ENCODE assay signal across 8 cellular contexts in genomic region chr3:52291508-52292181, GRCh38. TPM values are rescaled to one million over a fixed set of nuclear protein-coding genes. Genes with fewer than 3 reads are reported as not detected.
DNase-seq lines count a peak whose midpoint lies in the region; ATAC-seq and TF ChIP-seq lines count a peak whose summit lies in the region.

No MANE protein-coding gene starts in this region.

- H3K9me2 ChIP-seq in HCT116 (ENCODE audit: insufficient read depth) = no peaks in the 10 kb centered on the region

- peaks cover 13% of the 10 kb centered on the region for H3K36me3 Mint-ChIP-seq in activated CD8-positive, alpha-beta T cell treated with anti-CD3 and anti-CD28 coated beads for 36 hours (ENCODE audit: low read depth)

- H3K27me3 Mint-ChIP-seq in activated CD8-positive, alpha-beta T cell treated with anti-CD3 and anti-CD28 coated beads for 36 hours = no peaks in the 10 kb centered on the region

- TF ChIP-seq RAD21 in HCT116 (IDR thresholded peaks at IDR 0.05; ENCODE audit: low read depth) = peak; percentile 87

- DNase-seq in BJ (ENCODE audit: low read depth) = no peak
- no peak for DNase-seq in HCT116 (ENCODE audit: low read depth, low spot score)
- DNase-seq in activated CD8-positive, alpha-beta T cell treated with anti-CD3 and anti-CD28 coated beads for 36 hours = peak; percentile 63
- no peak for DNase-seq in foreskin keratinocyte
- DNase-seq in thoracic aorta (ENCODE audit: low spot score) = no peak
- DNase-seq in coronary artery (ENCODE audit: low spot score) = no peak
- no peak for DNase-seq in NCI-H510A treated with DMSO at 0.1 percent for 48 hours (lab: John Stamatoyannopoulos, UW)

- H3K4me2 ChIP-seq in HCT116 (ENCODE audit: low read length) = no peak overlapping the region

- H3K27ac ChIP-seq in HCT116 (ENCODE audit: low read depth, low read length) (no peak overlapping the region), foreskin keratinocyte (no peak overlapping the region), thoracic aorta (no peak overlapping the region), coronary artery (no peak overlapping the region)

- CTCF ChIA-PET in BJ (lab: Yijun Ruan, JAX) = interaction anchor here (0.8 to 7.3 kb wide), 11 partner anchors 36 to 155 kb away, joined by 3 to 65 read pairs (median 4); partner anchors contain the start of gene TLR9
- CTCF ChIA-PET in HCT116 (lab: Charles Lee) = interaction anchor here (1.0 to 1.3 kb wide), 2 partner anchors 48 to 93 kb away, joined by 4 to 6 read pairs; no protein-coding TSS in a partner anchor
- CTCF ChIA-PET in activated CD8-positive, alpha-beta T cell treated with anti-CD3 and anti-CD28 coated beads for 36 hours (lab: Charles Lee) = interaction anchor here (0.6 to 18.7 kb wide), 12 partner anchors 9 to 154 kb away, joined by 3 to 264 read pairs (median 4); no protein-coding TSS in a partner anchor

- no peak overlapping the region for H3K27ac Mint-ChIP-seq in activated CD8-positive, alpha-beta T cell treated with anti-CD3 and anti-CD28 coated beads for 36 hours

- no peaks in the 10 kb centered on the region for H3K9me3 ChIP-seq in HCT116 (ENCODE audit: control insufficient read depth in 1 of 2, insufficient read depth in 1 of 2, low read depth in 1 of 2, low read length in 2 of 2)
- H3K9me3 ChIP-seq in thoracic aorta = no peaks in the 10 kb centered on the region

- H3K9ac ChIP-seq in HCT116 (ENCODE audit: low read length) = no peak overlapping the region

- H3K4me1 Mint-ChIP-seq in activated CD8-positive, alpha-beta T cell treated with anti-CD3 and anti-CD28 coated beads for 36 hours (ENCODE audit: low read depth) = peaks cover 22% of the 10 kb centered on the region

- H3K36me3 ChIP-seq in BJ (ENCODE audit: control insufficient read depth, insufficient read depth, low read length) (peaks cover 18% of the 10 kb centered on the region), HCT116 (ENCODE audit: control insufficient read depth in 1 of 2, insufficient read depth in 2 of 2, low read length in 2 of 2) (0 out of 4 replicates have a peak, but pooled peaks cover 0 to 8% of the 10 kb centered on the region in 2 experiments), thoracic aorta (peaks cover 11% of the 10 kb centered on the region)

- RAD21 ChIA-PET in HCT116 (lab: Charles Lee; ENCODE audit: low non-redundant PET in 1 of 2, low total read pairs in 2 of 2, uncharacterized antibody in 2 of 2, unreplicated experiment in 2 of 2) = no interaction called here

- no peak overlapping the region for H2AFZ ChIP-seq in HCT116 (ENCODE audit: low read depth, low read length, poor library complexity, severe bottlenecking)

- BruUV-seq in HCT116 (replicated peaks; lab: Mats Ljungman, UMichigan) = no TSS peak

- H4K20me1 ChIP-seq in HCT116 (ENCODE audit: insufficient read depth) = no peaks in the 10 kb centered on the region

- H3K4me3 Mint-ChIP-seq in activated CD8-positive, alpha-beta T cell treated with anti-CD3 and anti-CD28 coated beads for 36 hours = no peak overlapping the region

- TF ChIP-seq CTCF in BJ (IDR thresholded peaks at IDR 0.05; ENCODE audit: insufficient read depth, low read depth, low read length) (peak; percentile 57), HCT116 (IDR thresholded peaks at IDR 0.05 in 2 of 3, conservative IDR thresholded peaks at IDR 0.05 in 1 of 3; ENCODE audit: borderline replicate concordance in 1 of 3, insufficient read depth in 1 of 3, low read depth in 2 of 3, low read length in 2 of 3) (peak; percentile 44 to 81 (median 69)), foreskin keratinocyte (conservative IDR thresholded peaks at IDR 0.05) (peak; percentile 67), thoracic aorta (IDR thresholded peaks at IDR 0.05) (peak; percentile 18), coronary artery (IDR thresholded peaks at IDR 0.05) (no peak)
- peak; percentile 78 for TF ChIP-seq CTCF in activated CD8-positive, alpha-beta T cell treated with anti-CD3 and anti-CD28 coated beads for 36 hours (IDR thresholded peaks at IDR 0.05)

- H3K4me3 ChIP-seq in BJ (ENCODE audit: low read depth, low read length) (no peak overlapping the region), HCT116 (replicated peaks in 1 of 2; ENCODE audit: low read depth in 1 of 2, low read length in 2 of 2) (no peak overlapping the region), thoracic aorta (no peak overlapping the region), coronary artery (no peak overlapping the region)

- H3K4me1 ChIP-seq in HCT116 (ENCODE audit: control insufficient read depth in 1 of 2, insufficient read depth in 2 of 2, low read length in 2 of 2) = peaks cover 5 to 11% of the 10 kb centered on the region in 2 experiments
- H3K4me1 ChIP-seq in foreskin keratinocyte = peaks cover 3% of the 10 kb centered on the region
- H3K4me1 ChIP-seq in thoracic aorta (ENCODE audit: control insufficient read depth in 1 of 2, low read depth in 2 of 2) = peaks cover 7 to 19% of the 10 kb centered on the region in 2 donors

- no peaks in the 10 kb centered on the region for H3K9me3 Mint-ChIP-seq in activated CD8-positive, alpha-beta T cell treated with anti-CD3 and anti-CD28 coated beads for 36 hours

- H3K79me2 ChIP-seq in HCT116 (ENCODE audit: insufficient read depth, low read length) = peaks cover 10% of the 10 kb centered on the region

- ATAC-seq in HCT116 (peak; percentile 32; the same call in 1 of the 2 replicates), foreskin keratinocyte (no peak), thoracic aorta (ENCODE audit: insufficient number of reproducible peaks, low FRiP score, low read depth) (no peak), HG03469 (IDR thresholded peaks at IDR 0.05; ENCODE audit: unreplicated experiment) (no peak)
- peak; percentile 28 for ATAC-seq in activated CD8-positive, alpha-beta T cell treated with anti-CD3 and anti-CD28 coated beads for 36 hours

- no peaks in the 10 kb centered on the region for H3K27me3 ChIP-seq in BJ (ENCODE audit: control insufficient read depth, insufficient read depth, low read length)
- no peaks in the 10 kb centered on the region for H3K27me3 ChIP-seq in HCT116 (ENCODE audit: insufficient read depth, low read length)
- H3K27me3 ChIP-seq in foreskin keratinocyte = no peaks in the 10 kb centered on the region
- H3K27me3 ChIP-seq in thoracic aorta (replicated peaks; ENCODE audit: insufficient read depth) = no peaks in the 10 kb centered on the region

- POLR2A ChIA-PET in BJ (lab: Charles Lee) = no interaction called here
- POLR2A ChIA-PET in HCT116 (lab: Charles Lee) = no interaction called here
- POLR2A ChIA-PET in activated CD8-positive, alpha-beta T cell treated with anti-CD3 and anti-CD28 coated beads for 36 hours (lab: Charles Lee) = interaction anchor here (0.8 to 31.0 kb wide), 3 partner anchors 9 to 57 kb away, joined by 3 to 949 read pairs (median 3); partner anchors contain the start of genes PPM1M, TLR9 and TWF2

- intact Hi-C loops in HCT116 (cut with micrococcal nuclease) = loop anchor here (1.0 to 5.0 kb wide), 2 partner anchors 48 to 156 kb away; partner anchors contain the start of gene SEMA3G
- intact Hi-C loops in activated CD8-positive, alpha-beta T cell treated with anti-CD3 and anti-CD28 coated beads for 36 hours (cut with micrococcal nuclease) = loop anchor here (5.0 kb wide), 1 partner anchor 156 kb away; the partner anchor contains the start of gene SEMA3G

- no peak for TF ChIP-seq POLR2A in HCT116 (IDR thresholded peaks at IDR 0.05; ENCODE audit: borderline replicate concordance, extremely low read depth, insufficient read depth, insufficient read length)

TF ChIP-seq in HCT116, 20 proteins besides CTCF, POLR2A, EP300 and RAD21 (continues in another document):
- TF ChIP-seq SIN3A (IDR thresholded peaks at IDR 0.05; ENCODE audit: low read depth) (no peak), MAX (IDR thresholded peaks at IDR 0.05) (no peak)

RNA-seq across cellular contexts. Expression of gene GLYCTK, which starts 4.0 kb away (rescaled TPM):
- polyA plus RNA-seq in BJ (2011; rRNA removed) = 4.6 and 7.8 TPM in 2 replicates
- 4.6 and 10.3 TPM in 2 replicates for polyA minus RNA-seq in BJ (2011; rRNA and poly(A)+ RNA removed)
- 9.1 TPM for total RNA-seq in HCT116 (2021; ENCODE audit: unreplicated experiment)
- 6.4 and 8.3 TPM in 2 replicates for polyA plus RNA-seq in HCT116 (2012)
- 10 to 100 TPM; 21.6 to 21.9 TPM for total RNA-seq in activated CD8-positive, alpha-beta T cell treated with anti-CD3 and anti-CD28 coated beads for 36 hours
- total RNA-seq in foreskin keratinocyte = 7.8 and 8.4 TPM in 2 replicates
- 9.1 and 9.7 TPM in 2 replicates for polyA plus RNA-seq in foreskin keratinocyte
- 10 to 100 TPM; 14.1 to 14.2 TPM for total RNA-seq in thoracic aorta

RNA-seq across cellular contexts. Expression of gene WDR82, which starts 13.2 kb away (rescaled TPM):
- polyA plus RNA-seq in BJ (2011; rRNA removed) (42.3 and 62.8 TPM in 2 replicates), foreskin keratinocyte (24.8 and 30.2 TPM in 2 replicates)
- 40.4 and 42.9 TPM in 2 replicates for polyA minus RNA-seq in BJ (2011; rRNA and poly(A)+ RNA removed)
- total RNA-seq in HCT116 (2021; ENCODE audit: unreplicated experiment) (89.7 TPM), foreskin keratinocyte (70.1 and 73.6 TPM in 2 replicates), thoracic aorta (10 to 100 TPM; 44.5 to 66.2 TPM)
- polyA plus RNA-seq in HCT116 (2012) = 50.1 and 56.1 TPM in 2 replicates
- total RNA-seq in activated CD8-positive, alpha-beta T cell treated with anti-CD3 and anti-CD28 coated beads for 36 hours = 100 to 1,000 TPM; 103 to 105 TPM

RNA-seq across cellular contexts. Expression of gene DNAH1, which starts 24.5 kb away (rescaled TPM):
- polyA plus RNA-seq in BJ (2011; rRNA removed) = 2.7 and 4.8 TPM in 2 replicates
- polyA minus RNA-seq in BJ (2011; rRNA and poly(A)+ RNA removed) = 5.8 and 6.6 TPM in 2 replicates
- total RNA-seq in HCT116 (2021; ENCODE audit: unreplicated experiment) = 5.5 TPM
- 6.1 and 7.7 TPM in 2 replicates for polyA plus RNA-seq in HCT116 (2012)
- 10 to 100 TPM in 1 of 2 experiments, 1 to 10 TPM in 1; 9.2 to 10.2 TPM for total RNA-seq in activated CD8-positive, alpha-beta T cell treated with anti-CD3 and anti-CD28 coated beads for 36 hours
- total RNA-seq in foreskin keratinocyte = 0.37 and 0.53 TPM in 2 replicates
- polyA plus RNA-seq in foreskin keratinocyte = 0.07 and 0.12 TPM in 2 replicates
- total RNA-seq in thoracic aorta = 10 to 100 TPM; 14.6 to 21.0 TPM

RNA-seq across cellular contexts. Expression of gene PPM1M, which starts 46.1 kb away (rescaled TPM):
- polyA plus RNA-seq in BJ (2011; rRNA removed) (38.5 and 52.2 TPM in 2 replicates), foreskin keratinocyte (11.0 and 11.3 TPM in 2 replicates)
- polyA minus RNA-seq in BJ (2011; rRNA and poly(A)+ RNA removed) = 23.4 and 43.6 TPM in 2 replicates
- total RNA-seq in HCT116 (2021; ENCODE audit: unreplicated experiment) (16.6 TPM), foreskin keratinocyte (9.2 and 9.8 TPM in 2 replicates), thoracic aorta (10 to 100 TPM; 41.6 to 51.9 TPM)
- 18.3 and 18.8 TPM in 2 replicates for polyA plus RNA-seq in HCT116 (2012)
- 100 to 1,000 TPM in 1 of 2 experiments, 10 to 100 TPM in 1; 94.3 to 100 TPM for total RNA-seq in activated CD8-positive, alpha-beta T cell treated with anti-CD3 and anti-CD28 coated beads for 36 hours

RNA-seq across cellular contexts. Expression of gene TWF2, which starts 52.7 kb away (rescaled TPM):
- 109 and 205 TPM in 2 replicates for polyA plus RNA-seq in BJ (2011; rRNA removed)
- polyA minus RNA-seq in BJ (2011; rRNA and poly(A)+ RNA removed) = 61.2 and 85.8 TPM in 2 replicates
- total RNA-seq in HCT116 (2021; ENCODE audit: unreplicated experiment) = 100 TPM
- polyA plus RNA-seq in HCT116 (2012) = 139 and 142 TPM in 2 replicates
- 100 to 1,000 TPM; 137 TPM for total RNA-seq in activated CD8-positive, alpha-beta T cell treated with anti-CD3 and anti-CD28 coated beads for 36 hours
- 96.6 and 107 TPM in 2 replicates for total RNA-seq in foreskin keratinocyte
- 125 and 141 TPM in 2 replicates for polyA plus RNA-seq in foreskin keratinocyte
- 10 to 100 TPM; 52.2 to 69.2 TPM for total RNA-seq in thoracic aorta

Comparison
In these comparisons a context has a peak if more than half of its experiments do, and no peak if none do; other contexts are left out.
1. ATAC-seq: peak in HCT116 (single experiment) and activated CD8-positive, alpha-beta T cell treated with anti-CD3 and anti-CD28 coated beads for 36 hours (single experiment); none in foreskin keratinocyte (single experiment), thoracic aorta (single experiment) and HG03469 (single experiment).